8 cellular contexts compared by ENCODE assay signal in the genomic region with DNA sequence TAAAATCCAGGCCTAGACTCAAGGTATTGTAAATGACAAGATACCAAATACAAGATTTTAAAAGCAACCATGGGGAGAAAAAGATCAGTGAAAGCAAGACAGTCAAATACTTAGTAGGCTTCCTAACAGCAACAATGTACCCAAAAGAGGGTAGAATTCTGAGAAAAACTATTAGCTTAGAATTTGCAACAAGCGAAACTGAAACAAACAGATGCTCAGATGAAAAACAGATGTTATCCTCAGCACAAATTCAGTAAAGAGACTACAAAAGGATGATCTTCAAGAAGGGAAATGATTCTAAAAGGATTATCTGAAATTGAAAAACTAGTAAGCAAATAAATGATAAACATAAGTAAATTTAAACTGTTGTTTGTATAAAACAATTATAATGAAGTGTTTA. TPM values are rescaled to one million over a fixed set of nuclear protein-coding genes. Genes with fewer than 3 reads are reported as not detected.
DNase-seq lines count a peak whose midpoint lies in the region; ATAC-seq and FAIRE-seq lines count a peak whose summit lies in the region.
"Had no signal": no experiment of that assay in that cellular context is flagged by ENCODE, and none has a peak within 500 bp of the region (broad histone marks: within the 10 kb centered on the region; RNA-seq: fewer than 3 reads in every experiment).

No MANE protein-coding gene starts in this region.

- no peaks in the 10 kb centered on the region for H3K27me3 Mint-ChIP-seq in activated T-cell treated with anti-CD3 and anti-CD28 coated beads, Interleukin-2, amount 50 U/mL, for 4 hours (ENCODE audit: low read depth)

- peak; percentile 78 for ATAC-seq in GM18868 (IDR thresholded peaks at IDR 0.05; ENCODE audit: unreplicated experiment)
- peak; percentile 84 for ATAC-seq in GM21825 (IDR thresholded peaks at IDR 0.05; ENCODE audit: unreplicated experiment)
- ATAC-seq in HG03571 (IDR thresholded peaks at IDR 0.05; ENCODE audit: unreplicated experiment): peak; percentile 65
- no peak for ATAC-seq in activated T-cell treated with anti-CD3 and anti-CD28 coated beads, Interleukin-2, amount 50 U/mL, for 4 hours

- DNase-seq in frontal cortex (ENCODE audit: low spot score in 2 of 2): no peak
- no peak for DNase-seq in activated gamma-delta T cell (lab: John Stamatoyannopoulos, UW)
- DNase-seq in activated T-cell treated with anti-CD3 and anti-CD28 coated beads, Interleukin-2, amount 50 U/mL, for 4 hours: no peak
- no peak for DNase-seq in DMS 273 (lab: John Stamatoyannopoulos, UW; ENCODE audit: unreplicated experiment)

- no peaks in the 10 kb centered on the region for H3K9me3 Mint-ChIP-seq in activated T-cell treated with anti-CD3 and anti-CD28 coated beads, Interleukin-2, amount 50 U/mL, for 4 hours

- peaks cover 8% of the 10 kb centered on the region for H3K4me1 Mint-ChIP-seq in activated T-cell treated with anti-CD3 and anti-CD28 coated beads, Interleukin-2, amount 50 U/mL, for 4 hours (ENCODE audit: low read depth)

- no peak overlapping the region for H3K4me3 Mint-ChIP-seq in activated T-cell treated with anti-CD3 and anti-CD28 coated beads, Interleukin-2, amount 50 U/mL, for 4 hours

- H3K36me3 Mint-ChIP-seq in activated T-cell treated with anti-CD3 and anti-CD28 coated beads, Interleukin-2, amount 50 U/mL, for 4 hours (ENCODE audit: insufficient read depth): peaks cover 23% of the 10 kb centered on the region

- peak; percentile 31 for FAIRE-seq in frontal cortex (lab: Jason Lieb, UNC)

RNA-seq across cellular contexts. Expression of gene PDC, which starts 40.0 kb away (rescaled TPM):
- not detected for total RNA-seq in frontal cortex
- not detected for total RNA-seq in activated T-cell treated with anti-CD3 and anti-CD28 coated beads, Interleukin-2, amount 50 U/mL, for 4 hours
- total RNA-seq: urinary bladder had no signal

RNA-seq across cellular contexts. Expression of gene ODR4, which starts 45.3 kb away (rescaled TPM):
- total RNA-seq in frontal cortex: 64.4 TPM
- 10 to 100 TPM; 15.1 to 17.4 (median 16.2) TPM for total RNA-seq in activated T-cell treated with anti-CD3 and anti-CD28 coated beads, Interleukin-2, amount 50 U/mL, for 4 hours

RNA-seq across cellular contexts. Expression of gene TPR, which starts 45.9 kb away (rescaled TPM):
- 82.7 TPM for total RNA-seq in frontal cortex
- total RNA-seq in activated T-cell treated with anti-CD3 and anti-CD28 coated beads, Interleukin-2, amount 50 U/mL, for 4 hours: 100 to 1,000 TPM; 108 to 120 (median 118) TPM

Comparison
In these comparisons a context has a peak if more than half of its experiments do, and no peak if none do; other contexts are left out.
1. ATAC-seq: peak in GM18868 (single experiment), GM21825 (single experiment) and HG03571 (single experiment); none in activated T-cell treated with anti-CD3 and anti-CD28 coated beads, Interleukin-2, amount 50 U/mL, for 4 hours (0 of 2).